12 cellular contexts compared by ENCODE assay signal in genomic region chr1:227763246-227764018, GRCh38. TPM values are rescaled to one million over a fixed set of nuclear protein-coding genes. Genes with fewer than 3 reads are reported as not detected.
DNase-seq lines count a peak whose midpoint lies in the region; ATAC-seq, FAIRE-seq and TF ChIP-seq lines count a peak whose summit lies in the region.
"Had no signal": no experiment of that assay in that cellular context is flagged by ENCODE, and none has a peak within 500 bp of the region (broad histone marks: within the 10 kb centered on the region; RNA-seq: fewer than 3 reads in every experiment).

No MANE protein-coding gene starts in this region.

- no peak overlapping the region for H3K14ac ChIP-seq in H1 (ENCODE audit: insufficient read length)

- H3K27ac ChIP-seq in H1 (ENCODE audit: low read depth, low read length) (no peak overlapping the region), smooth muscle cell (ENCODE audit: low read depth) (peak overlapping the region; percentile 12)
- H3K27ac ChIP-seq: pancreas had no signal

- H3K4me1 ChIP-seq in NT2/D1 (ENCODE audit: insufficient read depth, insufficient read length) = peaks cover 24% of the 10 kb centered on the region
- peaks cover 0 to 5% (median under 1%) of the 10 kb centered on the region in 4 experiments; a peak in 3 of 7 replicates for H3K4me1 ChIP-seq in H1 (replicated peaks in 1 of 4; ENCODE audit: control insufficient read depth in 3 of 4, insufficient read depth in 4 of 4, low read length in 3 of 4)
- peaks cover 4% of the 10 kb centered on the region for H3K4me1 ChIP-seq in smooth muscle cell (ENCODE audit: low read depth)

- H4K8ac ChIP-seq in H1 (ENCODE audit: extremely low read depth, insufficient read depth, low read length) = peak overlapping the region; percentile 31

- H2AFZ ChIP-seq in H1 (ENCODE audit: low read length) (no peak overlapping the region), smooth muscle cell (ENCODE audit: low read depth) (no peak overlapping the region)

- CTCF ChIA-PET in activated CD4-positive, alpha-beta T cell treated with anti-CD3 and anti-CD28 coated beads, Interleukin-2, amount 10 ng/mL, durations not matched to agents 7 days and 5 days (lab: Charles Lee) = interaction anchor here (0.5 to 1.9 kb wide), 10 partner anchors 9 to 915 kb away, joined by 3 to 9 read pairs (median 3); no protein-coding TSS in a partner anchor
- CTCF ChIA-PET in H1 (lab: Charles Lee; ENCODE audit: partially characterized antibody) (interaction anchor here (0.6 to 7.7 kb wide), 31 partner anchors 11 to 305 kb away, joined by 3 to 51 read pairs (median 5); partner anchors contain the start of gene WNT9A), GM10248 (lab: Yijun Ruan, JAX) (interaction anchor here (0.9 to 4.3 kb wide), 8 partner anchors 10 to 190 kb away, joined by 3 to 27 read pairs (median 6); partner anchors contain the start of gene WNT9A)

- H3K27me3 ChIP-seq in NT2/D1 (ENCODE audit: insufficient read depth, insufficient read length) (no peaks in the 10 kb centered on the region), H1 (replicated peaks in 1 of 4; ENCODE audit: control insufficient read depth in 3 of 4, extremely low read depth in 1 of 4, insufficient read depth in 3 of 4, low read length in 3 of 4) (no peaks in the 10 kb centered on the region), smooth muscle cell (ENCODE audit: low read depth) (no peaks in the 10 kb centered on the region)
- H3K27me3 ChIP-seq: pancreas had no signal

- H2BK12ac ChIP-seq in H1 (ENCODE audit: low read depth, low read length) = no peak overlapping the region

- H3K36me3 ChIP-seq in NT2/D1 (ENCODE audit: insufficient read depth, insufficient read length, low read length) (peaks cover 84% of the 10 kb centered on the region), H1 (ENCODE audit: control insufficient read depth in 2 of 4, insufficient read depth in 4 of 4, low read length in 3 of 4) (peaks cover 11 to 36% (median 26%) of the 10 kb centered on the region in 4 experiments), smooth muscle cell (ENCODE audit: low read depth) (no peaks in the 10 kb centered on the region)

- H3K4me3 ChIP-seq in NT2/D1 (ENCODE audit: insufficient read length, low read depth) = no peak overlapping the region
- no peak overlapping the region for H3K4me3 ChIP-seq in H1 (ENCODE audit: extremely low read depth in 1 of 4, insufficient read depth in 2 of 4, low read depth in 3 of 4, low read length in 4 of 4)
- no peak overlapping the region for H3K4me3 ChIP-seq in smooth muscle cell
- H3K4me3 ChIP-seq: pancreas had no signal

- H3K23me2 ChIP-seq in H1 (ENCODE audit: low read depth, low read length) = no peaks in the 10 kb centered on the region

- peaks cover 69% of the 10 kb centered on the region for H3K36me3 Mint-ChIP-seq in activated CD4-positive, alpha-beta T cell treated with anti-CD3 and anti-CD28 coated beads, Interleukin-2, amount 10 ng/mL, durations not matched to agents 7 days and 5 days (ENCODE audit: low read depth)

- H3K9me3 ChIP-seq in NT2/D1 (ENCODE audit: insufficient read depth, low read length) (no peaks in the 10 kb centered on the region), H1 (ENCODE audit: insufficient read depth in 2 of 2, low read depth in 1 of 2, low read length in 1 of 2) (no peaks in the 10 kb centered on the region), smooth muscle cell (replicated peaks; ENCODE audit: low read depth) (no peaks in the 10 kb centered on the region)
- H3K9me3 ChIP-seq: pancreas had no signal

- H4K91ac ChIP-seq in H1 (replicated peaks; ENCODE audit: insufficient read length, low read length) = no peak overlapping the region

- H2BK120ac ChIP-seq in H1 (replicated peaks; ENCODE audit: low read depth, low read length) = no peak overlapping the region

- TF ChIP-seq EP300 in H1 (IDR thresholded peaks at IDR 0.05; ENCODE audit: borderline replicate concordance in 1 of 2, low read depth in 2 of 2, low read length in 2 of 2) = no peak

- no peak overlapping the region for H2BK20ac ChIP-seq in H1 (ENCODE audit: low read length)

- TF ChIP-seq CTCF in H1 (IDR thresholded peaks at IDR 0.05; ENCODE audit: control extremely low read depth in 1 of 3, insufficient read depth in 1 of 3, low read depth in 1 of 3, low read length in 3 of 3) (no peak), smooth muscle cell (IDR thresholded peaks at IDR 0.05; ENCODE audit: borderline replicate concordance, insufficient read depth, poor library complexity, severe bottlenecking) (no peak), GM10248 (IDR thresholded peaks at IDR 0.05; ENCODE audit: control extremely low read depth, extremely low read depth, low read depth, missing control alignments) (no peak)

- ATAC-seq in GM18858 (IDR thresholded peaks at IDR 0.05; ENCODE audit: unreplicated experiment) = no peak

- H3K23ac ChIP-seq in H1 (ENCODE audit: insufficient read length) = no peak overlapping the region

- H3K27me3 Mint-ChIP-seq in activated CD4-positive, alpha-beta T cell treated with anti-CD3 and anti-CD28 coated beads, Interleukin-2, amount 10 ng/mL, durations not matched to agents 7 days and 5 days = no peaks in the 10 kb centered on the region

- TF ChIP-seq POLR2A in H1 (IDR thresholded peaks at IDR 0.05; ENCODE audit: control extremely low read depth in 1 of 2, low read depth in 2 of 2, low read length in 2 of 2) = no peak

- peaks cover 98% of the 10 kb centered on the region for H3K4me1 Mint-ChIP-seq in activated CD4-positive, alpha-beta T cell treated with anti-CD3 and anti-CD28 coated beads, Interleukin-2, amount 10 ng/mL, durations not matched to agents 7 days and 5 days

- H3F3A ChIP-seq in smooth muscle cell (ENCODE audit: low read depth) = peaks cover 15% of the 10 kb centered on the region

- no peak overlapping the region for H3K18ac ChIP-seq in H1 (ENCODE audit: extremely low read depth, low read length)

- H3K27ac Mint-ChIP-seq in activated CD4-positive, alpha-beta T cell treated with anti-CD3 and anti-CD28 coated beads, Interleukin-2, amount 10 ng/mL, durations not matched to agents 7 days and 5 days = peak overlapping the region; percentile 90

- POLR2A ChIA-PET in activated CD4-positive, alpha-beta T cell treated with anti-CD3 and anti-CD28 coated beads, Interleukin-2, amount 10 ng/mL, durations not matched to agents 7 days and 5 days (lab: Charles Lee) = interaction anchor here (0.5 kb wide), 1 partner anchor 27 kb away, joined by 5 read pairs; no protein-coding TSS in a partner anchor
- POLR2A ChIA-PET in H1 (lab: Charles Lee; ENCODE audit: partially characterized antibody) (no interaction called here), GM10248 (lab: Yijun Ruan, JAX) (no interaction called here)

- WGBS in H1 (ENCODE audit: extremely low coverage in 1 of 2, insufficient coverage in 1 of 2, insufficient read length in 1 of 2, insufficient replicate concordance in 2 of 2, low coverage in 1 of 2, low lambda C conversion rate in 2 of 2, missing lambda C conversion rate in 1 of 2), 2 experiments = 91% methylated on average over 15 of the region's 16 CpGs; no CpG with 5 or more reads in 1 of the 2 experiments
- 94% methylated on average over 16 of the region's 16 CpGs for WGBS in smooth muscle cell (ENCODE audit: low lambda C conversion rate)

- peaks cover 1% of the 10 kb centered on the region; the same call in 1 of the 2 replicates for H3K79me1 ChIP-seq in H1 (ENCODE audit: low read depth, low read length)

- no peak overlapping the region for H3K4ac ChIP-seq in H1 (replicated peaks; ENCODE audit: insufficient read length, low read depth, low read length)

- H3K9ac ChIP-seq in NT2/D1 (ENCODE audit: insufficient read length, low read depth) = peak overlapping the region; percentile 65
- no peak overlapping the region for H3K9ac ChIP-seq in H1 (replicated peaks in 1 of 4; ENCODE audit: extremely low read depth in 1 of 4, low read depth in 3 of 4, low read length in 3 of 4)
- no peak overlapping the region for H3K9ac ChIP-seq in smooth muscle cell (ENCODE audit: low read depth)

- peak overlapping the region; percentile 82; the same call in 1 of the 2 replicates for H2BK5ac ChIP-seq in H1 (ENCODE audit: low read depth, low read length)

- no peak for DNase-seq in activated CD4-positive, alpha-beta T cell treated with anti-CD3 and anti-CD28 coated beads, Interleukin-2, amount 10 ng/mL, durations not matched to agents 7 days and 5 days
- no peak for DNase-seq in activated CD4-positive, alpha-beta T cell treated with anti-CD3 and anti-CD28 coated beads, Interleukin-2, amount 50 U/mL, for 1 hour
- DNase-seq in NT2/D1 (ENCODE audit: low read depth, low spot score) = no peak
- no peak for DNase-seq in H1 (ENCODE audit: low read depth in 1 of 2, low spot score in 2 of 2)
- DNase-seq in smooth muscle cell (lab: John Stamatoyannopoulos, UW; ENCODE audit: unreplicated experiment) = no peak
- no peak for DNase-seq in GM10248 (ENCODE audit: extremely low spot score)
- DNase-seq in hepatic stellate cell (ENCODE audit: low spot score) = no peak
- DNase-seq: activated T-cell treated with anti-CD3 and anti-CD28 coated beads, Interleukin-2, amount 50 U/mL, for 1 hour; effector CD8-positive, alpha-beta T cell had no signal

- H3K4me3 Mint-ChIP-seq in activated CD4-positive, alpha-beta T cell treated with anti-CD3 and anti-CD28 coated beads, Interleukin-2, amount 10 ng/mL, durations not matched to agents 7 days and 5 days = no peak overlapping the region

- H2BK15ac ChIP-seq in H1 (ENCODE audit: low read length) = peak overlapping the region; percentile 32; the same call in 1 of the 2 replicates

- H3K4me2 ChIP-seq in H1 (ENCODE audit: insufficient read depth in 1 of 2, low read depth in 2 of 2, low read length in 2 of 2) (no peak overlapping the region), smooth muscle cell (no peak overlapping the region)

- peaks cover 9 to 31% of the 10 kb centered on the region in 2 experiments for H4K20me1 ChIP-seq in H1 (replicated peaks in 1 of 2; ENCODE audit: control insufficient read depth in 1 of 2, insufficient read depth in 2 of 2, low read length in 2 of 2)
- H4K20me1 ChIP-seq in smooth muscle cell (ENCODE audit: low read depth) = peaks cover 97% of the 10 kb centered on the region

- H4K5ac ChIP-seq in H1 (ENCODE audit: insufficient read length, low read depth, low read length) = no peak overlapping the region

- no peaks in the 10 kb centered on the region for H3K9me3 Mint-ChIP-seq in activated CD4-positive, alpha-beta T cell treated with anti-CD3 and anti-CD28 coated beads, Interleukin-2, amount 10 ng/mL, durations not matched to agents 7 days and 5 days

- FAIRE-seq in H1 (lab: Jason Lieb, UNC) = no peak
- FAIRE-seq: pancreas, RCC 7860 had no signal

- H3K56ac ChIP-seq in H1 (replicated peaks; ENCODE audit: insufficient read length, low read depth, low read length) = no peak overlapping the region

- H3K79me2 ChIP-seq in H1 (ENCODE audit: control insufficient read depth in 1 of 2, insufficient read depth in 2 of 2, low read length in 2 of 2) = peaks cover 0 to 11% of the 10 kb centered on the region in 2 experiments; a peak in 1 of 4 replicates
- peaks cover 5% of the 10 kb centered on the region for H3K79me2 ChIP-seq in smooth muscle cell (ENCODE audit: low read depth)

- no peak overlapping the region for H2AK5ac ChIP-seq in H1 (ENCODE audit: low read depth, low read length)

- TF ChIP-seq RAD21 in H1 (IDR thresholded peaks at IDR 0.05 in 1 of 2, conservative IDR thresholded peaks at IDR 0.05 in 1 of 2; ENCODE audit: low read depth in 2 of 2, low read length in 2 of 2) = no peak

RNA-seq across cellular contexts. Expression of gene SNAP47, which starts 28.2 kb away (rescaled TPM):
- total RNA-seq in activated CD4-positive, alpha-beta T cell treated with anti-CD3 and anti-CD28 coated beads, Interleukin-2, amount 10 ng/mL, durations not matched to agents 7 days and 5 days = 10 to 100 TPM; 30.3 TPM
- total RNA-seq in H1 (2021; fragmentation: NEBNext Ultra II Directional; extraction: Animal tissue kit (Norgen Biotek cat#: 25700)) = 34.5 and 42.2 TPM in 2 replicates
- polyA plus RNA-seq in H1 (2011; rRNA removed) = 37.6 and 50.6 TPM in 2 replicates
- 49.1 TPM for polyA plus RNA-seq in H1 (2011; cell fraction: cytosol; rRNA removed)
- 50.5 TPM for polyA plus RNA-seq in H1 (2011; cell fraction: nucleus; rRNA removed)
- 35.1 to 40.8 TPM (median 39.9 TPM) in 4 replicates for polyA plus RNA-seq in H1 (2012, experiment 1 of 2)
- polyA plus RNA-seq in H1 (2012, experiment 2 of 2) = 46.2 TPM
- 20.2 TPM for polyA plus RNA-seq in H1 (2013, experiment 1 of 2)
- polyA plus RNA-seq in H1 (2013, experiment 2 of 2) = 20.5 TPM
- polyA minus RNA-seq in H1 (2011; rRNA and poly(A)+ RNA removed) = 38.0 and 45.5 TPM in 2 replicates
- polyA minus RNA-seq in H1 (2011; cell fraction: cytosol; rRNA and poly(A)+ RNA removed) = 21.7 TPM
- 58.7 TPM for polyA minus RNA-seq in H1 (2011; cell fraction: nucleus; rRNA and poly(A)+ RNA removed)
- total RNA-seq in smooth muscle cell = 26.2 and 27.6 TPM in 2 replicates
- polyA plus RNA-seq in smooth muscle cell = 35.6 and 42.4 TPM in 2 replicates

RNA-seq across cellular contexts. Expression of gene JMJD4, which starts 28.3 kb away (rescaled TPM):
- 10 to 100 TPM; 15.4 to 20.0 TPM for total RNA-seq in activated CD4-positive, alpha-beta T cell treated with anti-CD3 and anti-CD28 coated beads, Interleukin-2, amount 10 ng/mL, durations not matched to agents 7 days and 5 days
- total RNA-seq in H1 (2021; fragmentation: NEBNext Ultra II Directional; extraction: Animal tissue kit (Norgen Biotek cat#: 25700)) = 13.0 and 13.2 TPM in 2 replicates
- 23.3 and 34.0 TPM in 2 replicates for polyA plus RNA-seq in H1 (2011; rRNA removed)
- 16.8 TPM for polyA plus RNA-seq in H1 (2011; cell fraction: cytosol; rRNA removed)
- polyA plus RNA-seq in H1 (2011; cell fraction: nucleus; rRNA removed) = 32.3 TPM
- 7.5 to 14.7 TPM (median 13.9 TPM) in 4 replicates for polyA plus RNA-seq in H1 (2012, experiment 1 of 2)
- polyA plus RNA-seq in H1 (2012, experiment 2 of 2) = 14.4 TPM
- 6.7 TPM for polyA plus RNA-seq in H1 (2013, experiment 1 of 2)
- polyA plus RNA-seq in H1 (2013, experiment 2 of 2) = 6.6 TPM
- polyA minus RNA-seq in H1 (2011; rRNA and poly(A)+ RNA removed) = 28.2 and 34.3 TPM in 2 replicates
- polyA minus RNA-seq in H1 (2011; cell fraction: cytosol; rRNA and poly(A)+ RNA removed) = 14.8 TPM
- 83.8 TPM for polyA minus RNA-seq in H1 (2011; cell fraction: nucleus; rRNA and poly(A)+ RNA removed)
- 8.5 and 9.0 TPM in 2 replicates for total RNA-seq in smooth muscle cell
- polyA plus RNA-seq in smooth muscle cell = 19.5 and 22.4 TPM in 2 replicates

RNA-seq across cellular contexts. Expression of gene PRSS38, which starts 52.0 kb away (rescaled TPM):
- total RNA-seq in activated CD4-positive, alpha-beta T cell treated with anti-CD3 and anti-CD28 coated beads, Interleukin-2, amount 10 ng/mL, durations not matched to agents 7 days and 5 days = not detected
- not detected in 2 replicates for total RNA-seq in H1 (2021; fragmentation: NEBNext Ultra II Directional; extraction: Animal tissue kit (Norgen Biotek cat#: 25700))
- polyA plus RNA-seq in H1 (2011; rRNA removed) (not detected in 2 replicates), smooth muscle cell (not detected in 2 replicates)
- not detected for polyA plus RNA-seq in H1 (2011; cell fraction: cytosol; rRNA removed)
- not detected for polyA plus RNA-seq in H1 (2011; cell fraction: nucleus; rRNA removed)
- not detected in 4 replicates for polyA plus RNA-seq in H1 (2012, experiment 1 of 2)
- polyA plus RNA-seq in H1 (2012, experiment 2 of 2) = not detected
- not detected for polyA plus RNA-seq in H1 (2013, experiment 1 of 2)
- not detected for polyA plus RNA-seq in H1 (2013, experiment 2 of 2)
- polyA minus RNA-seq in H1 (2011; rRNA and poly(A)+ RNA removed) = not detected in 2 replicates
- not detected for polyA minus RNA-seq in H1 (2011; cell fraction: cytosol; rRNA and poly(A)+ RNA removed)
- not detected for polyA minus RNA-seq in H1 (2011; cell fraction: nucleus; rRNA and poly(A)+ RNA removed)
- not detected in 2 replicates for total RNA-seq in smooth muscle cell
- total RNA-seq: pancreas had no signal
- polyA plus RNA-seq: pancreas had no signal
